Comparison of ENCODE assay signal across 25 cellular contexts in the genomic region with DNA sequence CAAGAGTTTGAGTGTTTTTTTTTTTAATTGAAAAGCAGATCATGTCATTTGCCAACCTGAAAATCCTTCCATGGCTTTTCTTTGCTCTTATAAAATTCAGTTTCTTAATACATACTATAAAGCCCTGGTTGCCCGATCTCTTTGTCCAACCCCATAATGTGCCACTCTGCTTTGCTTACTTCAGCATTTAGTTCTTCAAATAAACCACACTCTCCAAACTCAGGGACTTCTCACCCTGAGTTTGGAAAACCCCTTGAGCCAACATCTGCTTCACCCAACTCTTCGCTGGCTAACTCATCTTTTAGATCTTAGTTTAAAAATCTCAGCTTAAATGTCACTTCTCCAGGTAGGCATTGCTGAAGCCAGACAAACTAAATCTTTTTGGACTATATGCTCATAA. TPM values are rescaled to one million over a fixed set of nuclear protein-coding genes. Genes with fewer than 3 reads are reported as not detected.
DNase-seq lines count a peak whose midpoint lies in the region; ATAC-seq and TF ChIP-seq lines count a peak whose summit lies in the region.
"Had no signal": no experiment of that assay in that cellular context is flagged by ENCODE, and none has a peak within 500 bp of the region (broad histone marks: within the 10 kb centered on the region; RNA-seq: fewer than 3 reads in every experiment).

No MANE protein-coding gene starts in this region.

- H3K4me3 Mint-ChIP-seq in CD4-positive, alpha-beta memory T cell: no peak overlapping the region
- H3K4me3 Mint-ChIP-seq in naive thymus-derived CD8-positive, alpha-beta T cell: no peak overlapping the region
- H3K4me3 Mint-ChIP-seq: activated CD4-positive, alpha-beta memory T cell treated with anti-CD3 and anti-CD28 coated beads for 36 hours; endodermal cell; H9; neural crest cell had no signal

- H3K4me1 Mint-ChIP-seq in CD4-positive, alpha-beta memory T cell: peaks cover 26 to 44% (median 28%) of the 10 kb centered on the region in 4 donors
- H3K4me1 Mint-ChIP-seq in naive thymus-derived CD8-positive, alpha-beta T cell: peaks cover 14 to 44% (median 25%) of the 10 kb centered on the region in 4 donors
- H3K4me1 Mint-ChIP-seq: endodermal cell, H9, neural crest cell had no signal

- TF ChIP-seq POLR2A in IMR-90 (IDR thresholded peaks at IDR 0.05; ENCODE audit: low read depth, low read length): no peak
- TF ChIP-seq POLR2A in spleen (IDR thresholded peaks at IDR 0.05): no peak

- peaks cover 68% of the 10 kb centered on the region for H3K4me1 ChIP-seq in CD4-positive, alpha-beta memory T cell (ENCODE audit: insufficient read depth, low read length)
- H3K4me1 ChIP-seq in IMR-90 (ENCODE audit: control insufficient read depth, insufficient read depth, low read length) (peaks cover 12% of the 10 kb centered on the region), spleen (peaks cover 45 to 77% (median 61%) of the 10 kb centered on the region in 6 donors)
- H3K4me1 ChIP-seq in effector memory CD4-positive, alpha-beta T cell (ENCODE audit: control insufficient read depth, insufficient read depth, low read length, poor library complexity, severe bottlenecking): peaks cover 42% of the 10 kb centered on the region

- H2AK5ac ChIP-seq in IMR-90 (ENCODE audit: low read depth, low read length): no peak overlapping the region

- no peak overlapping the region for H3K56ac ChIP-seq in IMR-90 (ENCODE audit: extremely low read depth, insufficient read depth, low read length)

- DNase-seq in CD4-positive, alpha-beta memory T cell: peak in 2 of 5 donors; percentile 16 to 49
- DNase-seq in IMR-90: no peak
- no peak for DNase-seq in effector memory CD4-positive, alpha-beta T cell
- DNase-seq in spleen: no peak
- no peak for DNase-seq in CD1c-positive myeloid dendritic cell (ENCODE audit: extremely low spot score)
- no peak for DNase-seq in nucleus accumbens (lab: John Stamatoyannopoulos, UW)
- no peak for DNase-seq in naive thymus-derived CD8-positive, alpha-beta T cell
- DNase-seq: activated CD4-positive, alpha-beta memory T cell treated with anti-CD3 and anti-CD28 coated beads for 36 hours; activated CD8-positive, alpha-beta memory T cell treated with anti-CD3 and anti-CD28 coated beads, Interleukin-2, amount 50 U/mL, for 48 hours; activated effector memory CD4-positive, alpha-beta T cell treated with anti-CD3 and anti-CD28 coated beads, Interleukin-2, amount 50 U/mL, for 16 hours; C1 segment of cervical spinal cord; cortex of kidney; endodermal cell; foreskin keratinocyte; H9; heart right ventricle; kidney glomerular epithelial cell; NCI-H1417 treated with DMSO at 0.1 percent for 48 hours; NCI-H2081; NCI-H226; stimulated activated naive CD8-positive, alpha-beta T cell treated with anti-CD3 and anti-CD28 coated beads, Interleukin-15, Interleukin-2, amounts not matched to agents 100 U/mL and 50 U/mL, for 24 hours had no signal

- H3K23ac ChIP-seq in IMR-90 (ENCODE audit: low read depth, low read length): no peak overlapping the region

- H4K8ac ChIP-seq in IMR-90 (ENCODE audit: low read depth in 2 of 2, low read length in 2 of 2): peak overlapping the region; percentile 97; a peak in 3 of 4 replicates

- H3K27ac Mint-ChIP-seq in CD4-positive, alpha-beta memory T cell: no peak overlapping the region
- H3K27ac Mint-ChIP-seq in naive thymus-derived CD8-positive, alpha-beta T cell: no peak overlapping the region
- H3K27ac Mint-ChIP-seq: activated CD4-positive, alpha-beta memory T cell treated with anti-CD3 and anti-CD28 coated beads for 36 hours; endodermal cell; H9 had no signal

- H4K91ac ChIP-seq in IMR-90 (ENCODE audit: insufficient read depth, low read depth, low read length): no peak overlapping the region

- H2AK9ac ChIP-seq in IMR-90 (replicated peaks; ENCODE audit: low read depth, low read length, poor library complexity): no peak overlapping the region

- 0 out of 2 replicates have a peak overlapping the region, but pooled peaks have one; percentile 97 for H3K14ac ChIP-seq in IMR-90 (replicated peaks; ENCODE audit: low read depth, low read length)

- H2BK5ac ChIP-seq in IMR-90 (ENCODE audit: low read depth, low read length, poor library complexity, severe bottlenecking): no peak overlapping the region

- H3K4ac ChIP-seq in IMR-90 (ENCODE audit: low read depth, low read length): peak overlapping the region; percentile 93; the same call in 1 of the 2 replicates

- peaks cover 12% of the 10 kb centered on the region for H3K36me3 ChIP-seq in CD4-positive, alpha-beta memory T cell (ENCODE audit: insufficient read depth, low read length)
- peaks cover 7% of the 10 kb centered on the region; the same call in 1 of the 2 replicates for H3K36me3 ChIP-seq in IMR-90 (ENCODE audit: control insufficient read depth, insufficient read depth, low read length)
- H3K36me3 ChIP-seq in effector memory CD4-positive, alpha-beta T cell (ENCODE audit: control insufficient read depth, insufficient read depth, low read length): peaks cover under 1% of the 10 kb centered on the region
- peaks cover 0 to 28% (median 6%) of the 10 kb centered on the region in 6 donors for H3K36me3 ChIP-seq in spleen

- H4K20me1 ChIP-seq in IMR-90 (ENCODE audit: insufficient read depth, low read length): peaks cover 15% of the 10 kb centered on the region; the same call in 1 of the 2 replicates

- H3K79me1 ChIP-seq in IMR-90 (ENCODE audit: low read depth in 1 of 2, low read length in 2 of 2): peaks cover 21 to 37% of the 10 kb centered on the region in 2 experiments

- CTCF ChIA-PET in CD4-positive, alpha-beta memory T cell (lab: Charles Lee; ENCODE audit: partially characterized antibody): interaction anchor here (1.3 to 4.2 kb wide), 3 partner anchors 14 to 133 kb away, joined by 3 to 28 read pairs (median 3); no protein-coding TSS in a partner anchor
- CTCF ChIA-PET in IMR-90 (lab: Yijun Ruan, JAX): no interaction called here

- peaks cover 19% of the 10 kb centered on the region for H3K9me1 ChIP-seq in IMR-90 (ENCODE audit: insufficient read depth, low read length)

- TF ChIP-seq CTCF in IMR-90 (conservative IDR thresholded peaks at IDR 0.05; ENCODE audit: low read depth, low read length): no peak
- TF ChIP-seq CTCF in spleen (IDR thresholded peaks at IDR 0.05 in 8 of 11, conservative IDR thresholded peaks at IDR 0.05 in 3 of 11): no peak

- H3K27ac ChIP-seq in CD4-positive, alpha-beta memory T cell (ENCODE audit: low read depth, low read length): peak overlapping the region; percentile 89
- H3K27ac ChIP-seq in IMR-90 (ENCODE audit: insufficient read depth, low read length): no peak overlapping the region
- H3K27ac ChIP-seq in effector memory CD4-positive, alpha-beta T cell (ENCODE audit: insufficient read depth, low read length, poor library complexity, severe bottlenecking): peak overlapping the region; percentile 91
- peak overlapping the region; percentile 86 to 97 (median 95) for H3K27ac ChIP-seq in spleen

- 0 out of 2 replicates have a peak overlapping the region, but pooled peaks have one; percentile 1 for H2BK20ac ChIP-seq in IMR-90 (ENCODE audit: low read depth, low read length)

- TF ChIP-seq RAD21 in IMR-90 (IDR thresholded peaks at IDR 0.05; ENCODE audit: low read length): no peak

- H2AFZ ChIP-seq in IMR-90 (replicated peaks; ENCODE audit: low read length, poor library complexity): no peak overlapping the region

- no peaks in the 10 kb centered on the region for H3K27me3 Mint-ChIP-seq in CD4-positive, alpha-beta memory T cell
- H3K27me3 Mint-ChIP-seq in naive thymus-derived CD8-positive, alpha-beta T cell: peaks cover 0 to 2% (median 0%) of the 10 kb centered on the region in 5 donors

- no peaks in the 10 kb centered on the region for H3K27me3 ChIP-seq in CD4-positive, alpha-beta memory T cell (ENCODE audit: insufficient read depth, low read length)
- H3K27me3 ChIP-seq in IMR-90 (ENCODE audit: control insufficient read depth, insufficient read depth, low read length) (no peaks in the 10 kb centered on the region), spleen (replicated peaks in 1 of 7) (no peaks in the 10 kb centered on the region)
- H3K27me3 ChIP-seq in effector memory CD4-positive, alpha-beta T cell (replicated peaks; ENCODE audit: control insufficient read depth, insufficient read depth, low read length, poor library complexity, severe bottlenecking): no peaks in the 10 kb centered on the region
- H3K27me3 ChIP-seq: foreskin keratinocyte, heart right ventricle, SJSA1 had no signal

- no peaks in the 10 kb centered on the region for H3K9me3 ChIP-seq in CD4-positive, alpha-beta memory T cell (ENCODE audit: control insufficient read depth in 1 of 2, low read length in 2 of 2)
- H3K9me3 ChIP-seq in IMR-90 (ENCODE audit: control insufficient read depth, insufficient read depth, low read length) (no peaks in the 10 kb centered on the region), spleen (no peaks in the 10 kb centered on the region)
- H3K9me3 ChIP-seq in effector memory CD4-positive, alpha-beta T cell (ENCODE audit: control insufficient read depth, low read length): no peaks in the 10 kb centered on the region
- H3K9me3 ChIP-seq: heart right ventricle, SJSA1 had no signal

- no peak overlapping the region; the same call in 2 of the 3 replicates for H2BK15ac ChIP-seq in IMR-90 (ENCODE audit: low read depth, low read length)

- no peak overlapping the region for H3K4me3 ChIP-seq in CD4-positive, alpha-beta memory T cell (ENCODE audit: low read length in 2 of 2)
- no peak overlapping the region for H3K4me3 ChIP-seq in IMR-90 (ENCODE audit: insufficient read depth, low read depth, low read length)
- H3K4me3 ChIP-seq in effector memory CD4-positive, alpha-beta T cell (ENCODE audit: insufficient read depth, low read depth, low read length, poor library complexity, severe bottlenecking): no peak overlapping the region
- no peak overlapping the region for H3K4me3 ChIP-seq in spleen

- ATAC-seq in IMR-90 (ENCODE audit: low read depth): no peak
- ATAC-seq in naive thymus-derived CD8-positive, alpha-beta T cell: no peak
- ATAC-seq: esophagus mucosa, heart right ventricle, sciatic nerve had no signal

- in situ Hi-C loops in IMR-90 (cut with MboI; ENCODE audit: low sequenced_read_pairs): no loop called here

- dilution Hi-C loops in IMR-90 (cut with HindIII; ENCODE audit: low sequenced_read_pairs, unreplicated experiment): no loop called here

- no peak overlapping the region for H3K18ac ChIP-seq in IMR-90 (ENCODE audit: low read depth, low read length)

- H3K4me2 ChIP-seq in IMR-90 (ENCODE audit: low read depth, low read length): no peak overlapping the region

- intact Hi-C loops in CD4-positive, alpha-beta memory T cell (cut with micrococcal nuclease): loop anchor here (10.0 kb wide), 4 partner anchors 370 to 1350 kb away; a partner anchor contains a TSS
- intact Hi-C loops in IMR-90 (cut with micrococcal nuclease) (no loop called here), spleen (cut with DNase I; ENCODE audit: low total_unique reads) (no loop called here)

- no peak overlapping the region for H4K5ac ChIP-seq in IMR-90 (ENCODE audit: low read depth, low read length)

- WGBS in IMR-90 (ENCODE audit: extremely low coverage in 2 of 2, insufficient read length in 1 of 2), 2 experiments: 92% methylated on average over 1 of the region's 2 CpGs; no CpG with 5 or more reads in 1 of the 2 experiments
- 61 to 75% (median 72%) methylated on average over 2 of the region's 2 CpGs for WGBS in spleen, 5 donors

- peaks cover 0 to 4% (median 0%) of the 10 kb centered on the region in 8 donors for H3K9me3 Mint-ChIP-seq in CD4-positive, alpha-beta memory T cell
- peaks cover 0 to 12% (median 0%) of the 10 kb centered on the region in 9 donors for H3K9me3 Mint-ChIP-seq in naive thymus-derived CD8-positive, alpha-beta T cell
- H3K9me3 Mint-ChIP-seq: neural crest cell had no signal

- H2BK120ac ChIP-seq in IMR-90 (ENCODE audit: low read depth, low read length): peak overlapping the region; percentile 96

- no peak overlapping the region for H3K9ac ChIP-seq in IMR-90 (ENCODE audit: low read depth, low read length)

- peaks cover 9 to 17% of the 10 kb centered on the region in 2 donors for H3K36me3 Mint-ChIP-seq in CD4-positive, alpha-beta memory T cell
- peaks cover 0 to 11% (median 10%) of the 10 kb centered on the region in 3 donors for H3K36me3 Mint-ChIP-seq in naive thymus-derived CD8-positive, alpha-beta T cell

- BruUV-seq in IMR-90 (replicated peaks; lab: Mats Ljungman, UMichigan): no TSS peak

- POLR2A ChIA-PET in CD4-positive, alpha-beta memory T cell (lab: Charles Lee; ENCODE audit: partially characterized antibody): interaction anchor here (1.1 to 6.7 kb wide), 12 partner anchors 11 to 152 kb away, joined by 3 to 155 read pairs (median 4); a partner anchor contains a TSS
- POLR2A ChIA-PET in IMR-90 (lab: Charles Lee; ENCODE audit: unreplicated experiment): no interaction called here
- POLR2A ChIA-PET in naive thymus-derived CD8-positive, alpha-beta T cell (lab: Charles Lee): interaction anchor here (1.4 to 1.6 kb wide), 3 partner anchors 8 to 141 kb away, joined by 4 to 21 read pairs (median 4); no protein-coding TSS in a partner anchor

RNA-seq across cellular contexts. Expression of a gene that starts 1.3 kb away (rescaled TPM):
- 100 to 1,000 TPM; 130 TPM for total RNA-seq in CD4-positive, alpha-beta memory T cell
- 100 to 1,000 TPM; 221 to 230 TPM for polyA plus RNA-seq in CD4-positive, alpha-beta memory T cell
- total RNA-seq in IMR-90 (2012; rRNA removed) (67.9 and 80.3 TPM in 2 replicates), spleen (100 to 1,000 TPM in 6 of 7 donors, 10 to 100 TPM in 1; 98.0 to 246 (median 171) TPM)
- polyA plus RNA-seq in IMR-90 (2012; rRNA removed) (42.6 and 43.2 TPM in 2 replicates), spleen (10 to 100 TPM; 19.5 to 61.4 (median 25.6) TPM)
- 17.3 and 19.3 TPM in 2 replicates for polyA plus RNA-seq in IMR-90 (2012; cell fraction: cytosol; rRNA removed)
- polyA plus RNA-seq in IMR-90 (2012; cell fraction: nucleus; rRNA removed; ENCODE audit: low replicate concordance): 17.0 and 40.3 TPM in 2 replicates
- 10 to 100 TPM; 62.8 to 74.9 TPM for total RNA-seq in naive thymus-derived CD8-positive, alpha-beta T cell
- 100 to 1,000 TPM; 154 to 231 (median 217) TPM for polyA plus RNA-seq in naive thymus-derived CD8-positive, alpha-beta T cell
